ENCODE assay signal across 13 cellular contexts in the genomic region with DNA sequence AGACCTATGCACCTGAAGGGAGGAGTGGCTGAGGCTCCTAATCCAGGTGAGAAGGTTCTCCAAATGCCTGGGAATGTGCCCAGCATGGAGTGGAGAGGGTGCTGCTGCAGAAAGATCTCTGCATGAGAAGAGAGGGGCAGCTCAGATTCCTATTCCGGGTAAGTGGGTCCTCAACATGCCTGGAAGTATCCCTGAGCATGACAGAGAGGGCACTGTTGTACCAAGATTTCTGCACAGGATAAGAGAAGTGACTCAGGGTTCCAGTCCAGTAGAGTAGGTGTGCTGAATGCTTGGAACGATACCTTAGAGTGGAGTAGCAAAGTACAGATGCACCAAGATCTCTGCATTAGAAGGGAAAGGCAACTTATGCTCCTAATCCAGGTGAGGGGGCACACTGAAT. TPM values are rescaled to one million over a fixed set of nuclear protein-coding genes. Genes with fewer than 3 reads are reported as not detected.
"Had no signal": no experiment of that assay in that cellular context is flagged by ENCODE, and none has a peak within 500 bp of the region (broad histone marks: within the 10 kb centered on the region; RNA-seq: fewer than 3 reads in every experiment).

No MANE protein-coding gene starts in this region.

RNA-seq across cellular contexts. Expression of gene CST1, which starts 15.8 kb away (rescaled TPM):
- total RNA-seq: stomach, subcutaneous adipose tissue, temporal lobe, thoracic aorta, thyroid gland, transverse colon, upper lobe of left lung, ureter, urinary bladder, uterus had no signal

RNA-seq across cellular contexts. Expression of gene CST4, which starts 46.1 kb away (rescaled TPM):
- total RNA-seq: stomach, subcutaneous adipose tissue, suprapubic skin, temporal lobe, testis, thoracic aorta, tibial nerve, transverse colon, upper lobe of left lung, ureter, urinary bladder, uterus had no signal
